8 cellular contexts compared by ENCODE assay signal in genomic region chr9:109244179-109245132, GRCh38.
DNase-seq lines count a peak whose midpoint lies in the region; ATAC-seq and TF ChIP-seq lines count a peak whose summit lies in the region.

No MANE protein-coding gene starts in this region.

- H3K4me3 ChIP-seq in GM12864 (ENCODE audit: low read depth, low read length): no peak overlapping the region
- H3K4me3 ChIP-seq in astrocyte of the spinal cord (ENCODE audit: low read depth, low read length): no peak overlapping the region
- H3K4me3 ChIP-seq in iPS DF 6.9 (ENCODE audit: low read length): no peak overlapping the region

- peak overlapping the region; percentile 28; the same call in 1 of the 2 replicates for H3K4me3 Mint-ChIP-seq in HFFc6

- in situ Hi-C loops in astrocyte of the spinal cord (cut with HindIII; ENCODE audit: low sequenced_read_pairs): no loop called here

- H3K4me1 Mint-ChIP-seq in HFFc6 (ENCODE audit: low read depth): peaks cover 30% of the 10 kb centered on the region

- H3K9me3 ChIP-seq in iPS DF 6.9 (ENCODE audit: control insufficient read depth, insufficient read depth, low read length): no peaks in the 10 kb centered on the region

- no peak for ATAC-seq in HG03469 (IDR thresholded peaks at IDR 0.05; ENCODE audit: unreplicated experiment)

- H3K27me3 ChIP-seq in iPS DF 6.9 (ENCODE audit: control insufficient read depth, insufficient read depth, low read length): no peaks in the 10 kb centered on the region

- H3K9me3 Mint-ChIP-seq in HFFc6: no peaks in the 10 kb centered on the region

- peaks cover 3% of the 10 kb centered on the region; the same call in 1 of the 2 replicates for H3K4me1 ChIP-seq in iPS DF 6.9 (ENCODE audit: control insufficient read depth, insufficient read depth, low read length)

- peaks cover 2% of the 10 kb centered on the region; the same call in 1 of the 2 replicates for H3K36me3 ChIP-seq in iPS DF 6.9 (ENCODE audit: control insufficient read depth, insufficient read depth, low read length)

- DNase-seq in GM12864 (ENCODE audit: low read depth) (peak; percentile 27), HFFc6 (peak; percentile 39), NCI-H1417 (lab: John Stamatoyannopoulos, UW) (peak; percentile 65 to 86 (median 73)), T1000 (lab: John Stamatoyannopoulos, UW) (peak; percentile 50), astrocyte of the spinal cord (ENCODE audit: low read depth, low spot score) (peak; percentile 77), iPS DF 6.9 (ENCODE audit: low read depth, low spot score) (peak; percentile 64)
- peak; percentile 50 to 62 (median 50) for DNase-seq in stimulated activated CD4-positive, alpha-beta T cell treated with anti-CD3 and anti-CD28 coated beads, Interleukin-12 subunit alpha, Interleukin-12 subunit beta, amount 100 ng/mL, for 48 hours (ENCODE audit: low read depth in 2 of 3, low spot score in 1 of 3)

- WGBS in iPS DF 6.9 (ENCODE audit: insufficient coverage, insufficient read length): no CpG with 5 or more reads among the region's 9 CpGs

- peaks cover 3% of the 10 kb centered on the region; the same call in 1 of the 2 replicates for H3K27me3 Mint-ChIP-seq in HFFc6 (ENCODE audit: insufficient read depth)

- no peak overlapping the region for H3K27ac Mint-ChIP-seq in HFFc6

- TF ChIP-seq CTCF in GM12864 (IDR thresholded peaks at IDR 0.05; ENCODE audit: low read depth, low read length, missing control alignments): peak; percentile 99
- TF ChIP-seq CTCF in HFFc6 (IDR thresholded peaks at IDR 0.05): peak; percentile 95
- peak; percentile 97 for TF ChIP-seq CTCF in astrocyte of the spinal cord (IDR thresholded peaks at IDR 0.05; ENCODE audit: low read depth, low read length)

- H3K36me3 Mint-ChIP-seq in HFFc6 (ENCODE audit: low read depth): no peaks in the 10 kb centered on the region

- H3K27ac ChIP-seq in iPS DF 6.9 (ENCODE audit: low read length): no peak overlapping the region

Comparison
In these comparisons a context has a peak if more than half of its experiments do, and no peak if none do; other contexts are left out.
1. DNase-seq: peak in every context shown above with its lines; median percentile 77 in astrocyte of the spinal cord; 73 in NCI-H1417; 64 in iPS DF 6.9; 50 in T1000; 50 in stimulated activated CD4-positive, alpha-beta T cell treated with anti-CD3 and anti-CD28 coated beads, Interleukin-12 subunit alpha, Interleukin-12 subunit beta, amount 100 ng/mL, for 48 hours; 39 in HFFc6; 27 in GM12864.